Comparison of ENCODE assay signal across 10 cellular contexts in the genomic region with DNA sequence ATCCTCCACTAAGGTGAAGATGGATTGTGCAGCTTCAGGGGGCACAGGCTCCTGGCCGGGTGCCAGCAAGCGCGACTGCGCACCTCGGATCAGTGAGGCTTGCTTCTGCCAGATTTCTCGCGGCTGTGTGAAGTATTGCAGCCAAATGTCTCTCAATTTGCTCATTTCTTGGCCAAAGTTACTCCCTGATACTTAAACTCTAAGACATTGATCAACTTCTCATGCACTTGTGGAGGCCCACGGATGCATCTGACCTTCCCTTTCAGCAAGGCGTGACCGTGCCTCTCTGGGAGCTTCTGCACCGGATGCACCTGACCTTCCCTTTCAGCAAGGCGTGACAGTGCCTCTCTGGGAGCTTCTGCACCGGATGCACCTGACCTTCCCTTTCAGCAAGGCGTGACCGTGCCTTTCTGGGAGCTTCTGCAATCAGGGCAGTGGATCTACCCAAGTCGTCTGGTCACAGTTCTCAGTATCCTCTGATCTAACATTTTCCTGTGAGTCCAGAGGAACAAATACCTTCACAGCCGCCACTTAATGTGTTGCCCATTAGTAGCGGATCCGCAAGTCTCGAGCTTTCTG.
DNase-seq lines count a peak whose midpoint lies in the region; ATAC-seq and TF ChIP-seq lines count a peak whose summit lies in the region.
"Had no signal": no experiment of that assay in that cellular context is flagged by ENCODE, and none has a peak within 500 bp of the region (broad histone marks: within the 10 kb centered on the region; RNA-seq: fewer than 3 reads in every experiment).

No MANE protein-coding gene starts in this region.

- DNase-seq in Jurkat, Clone E6-1 (ENCODE audit: low read depth, low spot score), result peak; percentile 49
- DNase-seq in lower leg skin (ENCODE audit: low spot score in 2 of 2) (no peak), BE2C (no peak), osteoblast (ENCODE audit: insufficient read length, low spot score, missing footprints) (no peak), hepatic stellate cell (ENCODE audit: low spot score) (no peak)
- DNase-seq: NK-92 treated with Interleukin-12 subunit alpha and Interleukin-12 subunit beta, amount 100 ng/mL, for 24 hours; ovary had no signal

- 81 to 84% methylated on average over 20 of the region's 20 CpGs for WGBS in lower leg skin, 2 donors

- H3K4me1 ChIP-seq in BLaER1, result peaks cover 86% of the 10 kb centered on the region
- H3K4me1 ChIP-seq in BE2C, result no peaks in the 10 kb centered on the region
- no peaks in the 10 kb centered on the region for H3K4me1 ChIP-seq in osteoblast (ENCODE audit: insufficient read depth, low read length)

- H3K79me2 ChIP-seq in osteoblast (ENCODE audit: insufficient read depth, low read length), result no peaks in the 10 kb centered on the region

- H3K9ac ChIP-seq in BLaER1, result peak overlapping the region; percentile 88

- TF ChIP-seq POLR2A in lower leg skin (IDR thresholded peaks at IDR 0.05), result no peak

- H4K20me1 ChIP-seq in BLaER1 (no peaks in the 10 kb centered on the region), osteoblast (ENCODE audit: insufficient read depth, low read length) (no peaks in the 10 kb centered on the region)

- H3K27ac ChIP-seq in BLaER1 (peak overlapping the region; percentile 98), osteoblast (ENCODE audit: low read depth, low read length) (no peak overlapping the region)
- H3K27ac ChIP-seq: ovary had no signal

- H2AFZ ChIP-seq in osteoblast (ENCODE audit: low read length), result no peak overlapping the region

- H3K27me3 ChIP-seq in BLaER1 (no peaks in the 10 kb centered on the region), BE2C (no peaks in the 10 kb centered on the region), osteoblast (ENCODE audit: insufficient read depth, low read length) (no peaks in the 10 kb centered on the region)
- H3K27me3 ChIP-seq: ovary had no signal

- TF ChIP-seq CTCF in lower leg skin (IDR thresholded peaks at IDR 0.05) (no peak), BE2C (IDR thresholded peaks at IDR 0.05; ENCODE audit: low read depth, low read length) (no peak), osteoblast (IDR thresholded peaks at IDR 0.05; ENCODE audit: extremely low read depth, low read depth, low read length) (no peak)

- peak overlapping the region; percentile 92 for H3K4me2 ChIP-seq in BLaER1
- H3K4me2 ChIP-seq in osteoblast (ENCODE audit: insufficient read depth, low read length), result no peak overlapping the region

- peak; percentile 96 for ATAC-seq in GM18907 (IDR thresholded peaks at IDR 0.05; ENCODE audit: unreplicated experiment)
- ATAC-seq in HG02678 (IDR thresholded peaks at IDR 0.05; ENCODE audit: unreplicated experiment), result peak; percentile 98

- intact Hi-C loops in lower leg skin (cut with DNase I; ENCODE audit: low total_unique reads), result no loop called here

- H3K9me3 ChIP-seq in BLaER1 (no peaks in the 10 kb centered on the region), BE2C (no peaks in the 10 kb centered on the region), osteoblast (ENCODE audit: low read depth, low read length) (no peaks in the 10 kb centered on the region)
- H3K9me3 ChIP-seq: ovary had no signal

- H3K36me3 ChIP-seq in BLaER1 (no peaks in the 10 kb centered on the region), BE2C (no peaks in the 10 kb centered on the region), osteoblast (ENCODE audit: insufficient read depth, low read length) (no peaks in the 10 kb centered on the region)
- H3K36me3 ChIP-seq: ovary had no signal

- H3K4me3 ChIP-seq in BLaER1 (peak overlapping the region; percentile 44), lower leg skin (ENCODE audit: low read depth, poor library complexity, severe bottlenecking) (no peak overlapping the region), BE2C (ENCODE audit: low read depth, low read length) (no peak overlapping the region), osteoblast (ENCODE audit: insufficient read depth, low read length) (no peak overlapping the region)
- H3K4me3 ChIP-seq in Jurkat, Clone E6-1 (ENCODE audit: low read length), result no peak overlapping the region
- H3K4me3 ChIP-seq: ovary had no signal
